ENCODE assay signal across 18 cellular contexts in genomic region chr7:8078418-8078817, GRCh38.
DNase-seq lines count a peak whose midpoint lies in the region; ATAC-seq, FAIRE-seq and TF ChIP-seq lines count a peak whose summit lies in the region.
"Had no signal": no experiment of that assay in that cellular context is flagged by ENCODE, and none has a peak within 500 bp of the region (broad histone marks: within the 10 kb centered on the region; RNA-seq: fewer than 3 reads in every experiment).

No MANE protein-coding gene starts in this region.

- TF ChIP-seq RAD21 in A549 (conservative IDR thresholded peaks at IDR 0.05 in 1 of 2, IDR thresholded peaks at IDR 0.05 in 1 of 2) = no peak
- TF ChIP-seq RAD21 in K562 (CRISPR knock-in tag; conservative IDR thresholded peaks at IDR 0.05 in 1 of 2, IDR thresholded peaks at IDR 0.05 in 1 of 2) = no peak

- TF ChIP-seq EP300 in A549 (IDR thresholded peaks at IDR 0.05) (no peak), K562 (IDR thresholded peaks at IDR 0.05; ENCODE audit: low read length) (no peak)

- no TSS peak for BruUV-seq in K562 (replicated peaks; lab: Mats Ljungman, UMichigan)

- H3K4me3 ChIP-seq in A549 (no peak overlapping the region), K562 (no peak overlapping the region)
- H3K4me3 ChIP-seq: GM12878 had no signal

- POLR2A ChIA-PET in A549 (lab: Yijun Ruan, JAX) = no interaction called here
- POLR2A ChIA-PET in K562 (lab: Yijun Ruan, JAX) = no interaction called here

- H3K27me3 Mint-ChIP-seq in progenitor cell of endocrine pancreas = no peaks in the 10 kb centered on the region

- no peaks in the 10 kb centered on the region for H3K27me3 ChIP-seq in K562 (ENCODE audit: control insufficient read depth in 2 of 2, insufficient read depth in 2 of 2, low read length in 2 of 2)

- FAIRE-seq in A549 (lab: Jason Lieb, UNC) (no peak), G401.6 (lab: Jason Lieb, UNC) (peak; percentile 84), K562 (lab: Jason Lieb, UNC) (no peak), HTR-8/SVneo (lab: Jason Lieb, UNC) (no peak)
- FAIRE-seq: GM12878, H1 had no signal

- no peak overlapping the region for H3K4me2 ChIP-seq in A549
- no peak overlapping the region for H3K4me2 ChIP-seq in K562 (ENCODE audit: insufficient read depth, low read length)

- H3K9ac ChIP-seq in K562 (ENCODE audit: insufficient read depth in 1 of 2, low read depth in 2 of 2, low read length in 2 of 2) = no peak overlapping the region

- H3K36me3 ChIP-seq in K562 (ENCODE audit: control insufficient read depth, insufficient read depth, low read length) = no peaks in the 10 kb centered on the region

- H3K27ac Mint-ChIP-seq in progenitor cell of endocrine pancreas = peak overlapping the region; percentile 43
- H3K27ac Mint-ChIP-seq: CD8-positive, alpha-beta T cell had no signal

- H2AFZ ChIP-seq in K562 (ENCODE audit: low read depth, low read length) = no peak overlapping the region

- H3K4me1 Mint-ChIP-seq in progenitor cell of endocrine pancreas (ENCODE audit: low read depth) = no peaks in the 10 kb centered on the region

- H3K4me1 ChIP-seq in A549 = no peaks in the 10 kb centered on the region
- no peaks in the 10 kb centered on the region for H3K4me1 ChIP-seq in K562 (replicated peaks in 1 of 2; ENCODE audit: control insufficient read depth in 2 of 2, insufficient read depth in 2 of 2, low read length in 2 of 2)
- H3K4me1 ChIP-seq: Caco-2 had no signal

- H3K36me3 Mint-ChIP-seq in progenitor cell of endocrine pancreas (ENCODE audit: insufficient read depth) = peaks cover 4% of the 10 kb centered on the region

- H3K9me3 ChIP-seq in A549 (no peaks in the 10 kb centered on the region), K562 (replicated peaks; ENCODE audit: control insufficient read depth, insufficient read depth, low read depth, low read length) (no peaks in the 10 kb centered on the region)
- H3K9me3 ChIP-seq: Caco-2 had no signal

- peaks cover 3% of the 10 kb centered on the region for H3K9me3 Mint-ChIP-seq in progenitor cell of endocrine pancreas (ENCODE audit: low read depth)
- H3K9me3 Mint-ChIP-seq: CD8-positive, alpha-beta T cell had no signal

- H3K79me2 ChIP-seq in K562 (ENCODE audit: control insufficient read depth, insufficient read depth, low read length) = no peaks in the 10 kb centered on the region

- DNase-seq in A549 (ENCODE audit: low read depth in 1 of 2, low spot score in 1 of 2) (no peak), K562 (ENCODE audit: extremely low read depth in 1 of 4, low spot score in 3 of 4) (no peak), progenitor cell of endocrine pancreas (ENCODE audit: low spot score, unreplicated experiment) (no peak), HTR-8/SVneo (ENCODE audit: insufficient read length, low spot score) (no peak), substantia nigra (lab: John Stamatoyannopoulos, UW) (no peak)
- DNase-seq: 8988T; C1 segment of cervical spinal cord; Caco-2; CD8-positive, alpha-beta T cell; DMS153; DND-41; GDM1; H7; HCEC 1CT had no signal

- H3K4me3 Mint-ChIP-seq in progenitor cell of endocrine pancreas (ENCODE audit: low read depth) = no peak overlapping the region
- H3K4me3 Mint-ChIP-seq: CD8-positive, alpha-beta T cell had no signal

- H3K9me1 ChIP-seq in K562 (ENCODE audit: control insufficient read depth, insufficient read depth, low read length) = no peaks in the 10 kb centered on the region

- TF ChIP-seq POLR2A in A549 (IDR thresholded peaks at IDR 0.05; ENCODE audit: low read length) = no peak
- no peak for TF ChIP-seq POLR2A in K562 (conservative IDR thresholded peaks at IDR 0.05)

- intact Hi-C loops in K562 (cut with micrococcal nuclease) = no loop called here

- no peak for ATAC-seq in A549
- ATAC-seq in K562 = no peak
- ATAC-seq in GM21390 (IDR thresholded peaks at IDR 0.05; ENCODE audit: unreplicated experiment) = no peak
- ATAC-seq: CD8-positive, alpha-beta T cell; GM12878 had no signal

- TF ChIP-seq CTCF in A549 (IDR thresholded peaks at IDR 0.05) (no peak), K562 (IDR thresholded peaks at IDR 0.05 in 2 of 3, conservative IDR thresholded peaks at IDR 0.05 in 1 of 3; ENCODE audit: insufficient read depth in 2 of 3, low read depth in 1 of 3, low read length in 3 of 3) (no peak), progenitor cell of endocrine pancreas (IDR thresholded peaks at IDR 0.05; ENCODE audit: unreplicated experiment) (no peak)

- H4K20me1 ChIP-seq in K562 (replicated peaks; ENCODE audit: control insufficient read depth, insufficient read depth, low read length) = no peaks in the 10 kb centered on the region

- in situ Hi-C loops in K562 (cut with MboI) = no loop called here

- no peak overlapping the region for H3K27ac ChIP-seq in A549
- no peak overlapping the region for H3K27ac ChIP-seq in K562 (ENCODE audit: extremely low read depth, low read depth, low read length)
- H3K27ac ChIP-seq in substantia nigra (ENCODE audit: low read depth, low read length, poor library complexity, severe bottlenecking) = no peak overlapping the region

- CTCF ChIA-PET in A549 (lab: Yijun Ruan, JAX) (no interaction called here), K562 (lab: Yijun Ruan, JAX; ENCODE audit: low intra/inter-chr PET ratio) (interaction anchor here (0.6 kb wide), 1 partner anchor 932 kb away, joined by 3 read pairs; no protein-coding TSS in a partner anchor)

TF ChIP-seq in A549, 52 proteins besides CTCF, POLR2A, EP300 and RAD21:
- TF ChIP-seq PHF8 (IDR thresholded peaks at IDR 0.05; ENCODE audit: borderline replicate concordance, low read depth) (no peak), FOXS1 (CRISPR knock-in tag; IDR thresholded peaks at IDR 0.05) (no peak), MAFK (IDR thresholded peaks at IDR 0.05; ENCODE audit: partially characterized antibody) (peak; percentile 52), HOXA7 (CRISPR knock-in tag; IDR thresholded peaks at IDR 0.05) (no peak)

TF ChIP-seq in K562, 482 proteins besides CTCF, POLR2A, EP300 and RAD21:
- TF ChIP-seq POLR2G (IDR thresholded peaks at IDR 0.05; ENCODE audit: low read depth, low read length) (no peak), MAFF (IDR thresholded peaks at IDR 0.05; ENCODE audit: low read length) (0 out of 2 replicates have a peak, but pooled peaks have one; percentile 5), NR1H2 (CRISPR knock-in tag; IDR thresholded peaks at IDR 0.05) (no peak), MAFG (tag; conservative IDR thresholded peaks at IDR 0.05) (0 out of 2 replicates have a peak, but pooled peaks have one; percentile 5), SPI1 (IDR thresholded peaks at IDR 0.05; ENCODE audit: borderline replicate concordance, low read depth, low read length) (no peak), ZNF316 (IDR thresholded peaks at IDR 0.05) (peak; percentile 53), ZNF586 (CRISPR knock-in tag; conservative IDR thresholded peaks at IDR 0.05) (no peak), GATAD2B (IDR thresholded peaks at IDR 0.05; ENCODE audit: borderline replicate concordance) (no peak)

Comparison
In these comparisons a context has a peak if more than half of its experiments do, and no peak if none do; other contexts are left out.
1. Of the 35 proteins assayed by ChIP-seq in both K562 and A549: peak only in K562: none; only in A549: MAFK; in both: none; in neither: 34.